8 cellular contexts compared by ENCODE assay signal in genomic region chr7:130961128-130961601, GRCh38.
A peak's percentile ranks its signal among the peaks of the same experiment; 100 is the strongest.
DNase-seq lines count a peak whose midpoint lies in the region; ATAC-seq and TF ChIP-seq lines count a peak whose summit lies in the region.

No MANE protein-coding gene starts in this region.

- CTCF ChIA-PET in IMR-90 (lab: Yijun Ruan, JAX) = interaction anchor here (1.3 to 1.4 kb wide), 2 partner anchors 14 to 42 kb away, joined by 3 to 4 read pairs; no protein-coding TSS in a partner anchor

- no peaks in the 10 kb centered on the region for H3K9me3 ChIP-seq in IMR-90 (ENCODE audit: control insufficient read depth, insufficient read depth, low read length)

- POLR2A ChIA-PET in IMR-90 (lab: Charles Lee; ENCODE audit: unreplicated experiment) = interaction anchor here (0.9 to 3.0 kb wide), 4 partner anchors 10 to 57 kb away, joined by 3 to 23 read pairs (median 5); no protein-coding TSS in a partner anchor

- H2BK120ac ChIP-seq in IMR-90 (ENCODE audit: low read depth, low read length) = peak overlapping the region; percentile 98

- peaks cover 25% of the 10 kb centered on the region for H3K4me1 ChIP-seq in IMR-90 (ENCODE audit: control insufficient read depth, insufficient read depth, low read length)

- 71% methylated on average over 4 of the region's 9 CpGs; no CpG with 5 or more reads in 1 of the 2 experiments for WGBS in IMR-90 (ENCODE audit: extremely low coverage in 2 of 2, insufficient read length in 1 of 2), 2 experiments
- WGBS in lower leg skin, 2 donors = 66% methylated on average over 9 of the region's 9 CpGs

- H3K9ac ChIP-seq in IMR-90 (ENCODE audit: low read depth, low read length) = peak overlapping the region; percentile 54

- no peak overlapping the region for H2AFZ ChIP-seq in IMR-90 (replicated peaks; ENCODE audit: low read length, poor library complexity)

- peak overlapping the region; percentile 92 to 97 for H4K8ac ChIP-seq in IMR-90 (ENCODE audit: low read depth in 2 of 2, low read length in 2 of 2)

- H2BK20ac ChIP-seq in IMR-90 (ENCODE audit: low read depth, low read length) = peak overlapping the region; percentile 91

- in situ Hi-C loops in IMR-90 (cut with MboI; ENCODE audit: low sequenced_read_pairs) = no loop called here

- H3K23ac ChIP-seq in IMR-90 (ENCODE audit: low read depth, low read length) = peak overlapping the region; percentile 88

- dilution Hi-C loops in IMR-90 (cut with HindIII; ENCODE audit: low sequenced_read_pairs, unreplicated experiment) = no loop called here

- H2BK5ac ChIP-seq in IMR-90 (ENCODE audit: low read depth, low read length, poor library complexity, severe bottlenecking) = peak overlapping the region; percentile 98

- peak overlapping the region; percentile 91 for H3K27ac ChIP-seq in IMR-90 (ENCODE audit: insufficient read depth, low read length)

- peak overlapping the region; percentile 96 for H2BK15ac ChIP-seq in IMR-90 (ENCODE audit: low read depth, low read length)

- 0 out of 2 replicates have a peak, but pooled peaks cover 8% of the 10 kb centered on the region for H3K9me1 ChIP-seq in IMR-90 (ENCODE audit: insufficient read depth, low read length)

- H2AK5ac ChIP-seq in IMR-90 (ENCODE audit: low read depth, low read length) = peak overlapping the region; percentile 98

- peak overlapping the region; percentile 30; the same call in 1 of the 2 replicates for H3K4me3 ChIP-seq in IMR-90 (ENCODE audit: insufficient read depth, low read depth, low read length)
- H3K4me3 ChIP-seq in epithelial cell of esophagus (ENCODE audit: low read length) = no peak overlapping the region
- no peak overlapping the region for H3K4me3 ChIP-seq in lower leg skin (ENCODE audit: low read depth, poor library complexity, severe bottlenecking)

- H4K91ac ChIP-seq in IMR-90 (ENCODE audit: insufficient read depth, low read depth, low read length) = peak overlapping the region; percentile 99

- TF ChIP-seq CTCF in IMR-90 (conservative IDR thresholded peaks at IDR 0.05; ENCODE audit: low read depth, low read length) = no peak
- TF ChIP-seq CTCF in epithelial cell of esophagus (IDR thresholded peaks at IDR 0.05; ENCODE audit: insufficient read depth, low read depth, low read length, missing control alignments) = no peak
- TF ChIP-seq CTCF in lower leg skin (IDR thresholded peaks at IDR 0.05) = no peak

- H4K20me1 ChIP-seq in IMR-90 (ENCODE audit: insufficient read depth, low read length) = no peaks in the 10 kb centered on the region

- BruUV-seq in IMR-90 (replicated peaks; lab: Mats Ljungman, UMichigan) = no TSS peak

- peak overlapping the region; percentile 92 for H3K18ac ChIP-seq in IMR-90 (ENCODE audit: low read depth, low read length)

- H3K56ac ChIP-seq in IMR-90 (ENCODE audit: extremely low read depth, insufficient read depth, low read length) = peak overlapping the region; percentile 96

- TF ChIP-seq POLR2A in IMR-90 (IDR thresholded peaks at IDR 0.05; ENCODE audit: low read depth, low read length) (no peak), lower leg skin (IDR thresholded peaks at IDR 0.05) (no peak)

- no peaks in the 10 kb centered on the region; the same call in 1 of the 2 replicates for H3K36me3 ChIP-seq in IMR-90 (ENCODE audit: control insufficient read depth, insufficient read depth, low read length)

- peak overlapping the region; percentile 88 for H4K5ac ChIP-seq in IMR-90 (ENCODE audit: low read depth, low read length)

- no peak for TF ChIP-seq RAD21 in IMR-90 (IDR thresholded peaks at IDR 0.05; ENCODE audit: low read length)

- peak overlapping the region; percentile 96 for H3K4ac ChIP-seq in IMR-90 (ENCODE audit: low read depth, low read length)

- peak overlapping the region; percentile 95 for H3K14ac ChIP-seq in IMR-90 (replicated peaks; ENCODE audit: low read depth, low read length)

- peak overlapping the region; percentile 66 for H3K4me2 ChIP-seq in IMR-90 (ENCODE audit: low read depth, low read length)

- DNase-seq in EH (ENCODE audit: low read depth) (peak; percentile 70), IMR-90 (peak; percentile 77), epithelial cell of esophagus (ENCODE audit: low read depth) (peak; percentile 78), lower leg skin (ENCODE audit: low spot score in 2 of 2) (no peak), SKM-1 treated with dmso at 0.1 percent for 144 hours (lab: John Stamatoyannopoulos, UW; ENCODE audit: unreplicated experiment) (no peak)
- peak; percentile 45 for DNase-seq in activated CD4-positive, alpha-beta T cell treated with anti-CD3 and anti-CD28 coated beads for 1 hour
- DNase-seq in stimulated activated CD4-positive, alpha-beta T cell treated with anti-CD3 and anti-CD28 coated beads, Interleukin-4, amount 100 ng/mL, for 24 hours = peak; percentile 89

- intact Hi-C loops in IMR-90 (cut with micrococcal nuclease) (loop anchor here (5.0 kb wide), 1 partner anchor 76 kb away; no protein-coding TSS in a partner anchor), lower leg skin (cut with DNase I; ENCODE audit: low total_unique reads) (no loop called here)

- peaks cover 33 to 58% of the 10 kb centered on the region in 2 experiments for H3K79me1 ChIP-seq in IMR-90 (ENCODE audit: low read depth in 1 of 2, low read length in 2 of 2)

- peak overlapping the region; percentile 61 for H2AK9ac ChIP-seq in IMR-90 (replicated peaks; ENCODE audit: low read depth, low read length, poor library complexity)

- H3K27me3 ChIP-seq in IMR-90 (ENCODE audit: control insufficient read depth, insufficient read depth, low read length) = no peaks in the 10 kb centered on the region

- ATAC-seq in GM21515 (IDR thresholded peaks at IDR 0.05; ENCODE audit: unreplicated experiment) (peak; percentile 55), IMR-90 (ENCODE audit: low read depth) (peak; percentile 8)

TF ChIP-seq in IMR-90, 13 proteins besides CTCF, POLR2A, EP300 and RAD21:
- TF ChIP-seq, protein P1, sequence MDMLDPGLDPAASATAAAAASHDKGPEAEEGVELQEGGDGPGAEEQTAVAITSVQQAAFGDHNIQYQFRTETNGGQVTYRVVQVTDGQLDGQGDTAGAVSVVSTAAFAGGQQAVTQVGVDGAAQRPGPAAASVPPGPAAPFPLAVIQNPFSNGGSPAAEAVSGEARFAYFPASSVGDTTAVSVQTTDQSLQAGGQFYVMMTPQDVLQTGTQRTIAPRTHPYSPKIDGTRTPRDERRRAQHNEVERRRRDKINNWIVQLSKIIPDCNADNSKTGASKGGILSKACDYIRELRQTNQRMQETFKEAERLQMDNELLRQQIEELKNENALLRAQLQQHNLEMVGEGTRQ (IDR thresholded peaks at IDR 0.05; ENCODE audit: low read depth, low read length) = no peak
- TF ChIP-seq NFE2L2 (IDR thresholded peaks at IDR 0.05; ENCODE audit: low read depth, low read length) = 0 out of 2 replicates have a peak, but pooled peaks have one; percentile 12
TF ChIP-seq in IMR-90: peak in this region for 1.

Comparison
In these comparisons a context has a peak if more than half of its experiments do, and no peak if none do; other contexts are left out.
1. DNase-seq: peak in EH (single experiment), IMR-90 (single experiment), activated CD4-positive, alpha-beta T cell treated with anti-CD3 and anti-CD28 coated beads for 1 hour (single experiment), epithelial cell of esophagus (single experiment) and stimulated activated CD4-positive, alpha-beta T cell treated with anti-CD3 and anti-CD28 coated beads, Interleukin-4, amount 100 ng/mL, for 24 hours (single experiment); none in lower leg skin (0 of 2) and SKM-1 treated with dmso at 0.1 percent for 144 hours (single experiment).